34 cellular contexts compared by ENCODE assay signal in genomic region chr18:60010513-60010912, GRCh38.
"Had no signal": no experiment of that assay in that cellular context is flagged by ENCODE, and none has a peak within 500 bp of the region (broad histone marks: within the 10 kb centered on the region; RNA-seq: fewer than 3 reads in every experiment).

No MANE protein-coding gene starts in this region.

- H3K27ac ChIP-seq: KMS-11 had no signal

- H3K9me3 ChIP-seq: MG63 had no signal

- H3K36me3 ChIP-seq: MG63 had no signal

- DNase-seq: Karpas-422, Kasumi-1, MG63, MM.1S, MV-4-11, NCI-H1048, NCI-H1092, NCI-H1092 treated with DMSO at 0.1 percent for 48 hours, NCI-H1105, NCI-H1105 treated with DMSO at 0.1 percent for 48 hours, NCI-H1417, NCI-H1417 treated with DMSO at 0.1 percent for 48 hours, NCI-H1436, NCI-H1436 treated with DMSO at 0.1 percent for 48 hours, NCI-H1694, NCI-H1694 treated with DMSO at 0.1 percent for 48 hours, NCI-H187, NCI-H187 treated with DMSO at 0.1 percent for 48 hours, NCI-H1930, NCI-H2029, NCI-H2029 treated with DMSO at 0.1 percent for 48 hours, NCI-H2081, NCI-H2081 treated with DMSO at 0.1 percent for 48 hours, NCI-H2107, NCI-H2171, NCI-H2171 treated with DMSO at 0.1 percent for 48 hours, NCI-H2227 treated with DMSO at 0.1 percent for 48 hours, NCI-H226, NCI-H345, NCI-H446, NCI-H446 treated with DMSO at 0.1 percent for 48 hours, NCI-H510A, NCI-H510A treated with DMSO at 0.1 percent for 48 hours had no signal

- H3K27me3 ChIP-seq: MG63 had no signal

- H3K9ac ChIP-seq: KMS-11 had no signal

- H3K4me3 ChIP-seq: MG63 had no signal

- H3K4me2 ChIP-seq: KMS-11 had no signal
